Comparison of ENCODE assay signal across 13 cellular contexts in genomic region chr9:129335456-129336129, GRCh38.
DNase-seq lines count a peak whose midpoint lies in the region; ATAC-seq, FAIRE-seq and TF ChIP-seq lines count a peak whose summit lies in the region.
"Had no signal": no experiment of that assay in that cellular context is flagged by ENCODE, and none has a peak within 500 bp of the region (broad histone marks: within the 10 kb centered on the region; RNA-seq: fewer than 3 reads in every experiment).

No MANE protein-coding gene starts in this region.

- peaks cover 0 to 7% (median 3%) of the 10 kb centered on the region in 5 donors for H3K9me3 Mint-ChIP-seq in CD8-positive, alpha-beta memory T cell

- FAIRE-seq in kidney (lab: Jason Lieb, UNC) = no peak

- H3K27me3 ChIP-seq in CD8-positive, alpha-beta memory T cell (ENCODE audit: insufficient read depth, low read length, poor library complexity, severe bottlenecking) = no peaks in the 10 kb centered on the region
- H3K27me3 ChIP-seq in adipocyte (replicated peaks; ENCODE audit: control insufficient read depth, insufficient read depth, low read length) = no peaks in the 10 kb centered on the region
- peaks cover 0 to 7% (median 6%) of the 10 kb centered on the region in 3 donors for H3K27me3 ChIP-seq in skeletal muscle tissue (ENCODE audit: control insufficient read depth in 3 of 3, insufficient read depth in 3 of 3, low read length in 3 of 3)
- peaks cover 5% of the 10 kb centered on the region for H3K27me3 ChIP-seq in effector memory CD4-positive, alpha-beta T cell (replicated peaks; ENCODE audit: control insufficient read depth, insufficient read depth, low read length, poor library complexity, severe bottlenecking)

- in situ Hi-C loops in KBM-7 (cut with MboI; ENCODE audit: low pct_unique_long_range_greater_than_20kb, low sequenced_read_pairs) = no loop called here

- H3K9ac ChIP-seq in adipocyte (ENCODE audit: low read length) (peak overlapping the region; percentile 87), kidney (ENCODE audit: low read length in 2 of 2) (peak overlapping the region; percentile 29 to 73), skeletal muscle tissue (ENCODE audit: low read depth in 1 of 3, low read length in 3 of 3) (peak overlapping the region in 1 of 3 donors; percentile 10)

- H3K36me3 ChIP-seq in CD8-positive, alpha-beta memory T cell (ENCODE audit: insufficient read depth, low read length) = no peaks in the 10 kb centered on the region
- H3K36me3 ChIP-seq in adipocyte (ENCODE audit: control insufficient read depth, insufficient read depth, low read length, severe bottlenecking) = no peaks in the 10 kb centered on the region
- H3K36me3 ChIP-seq in kidney (ENCODE audit: control insufficient read depth in 1 of 2, insufficient read depth in 2 of 2, low read length in 2 of 2) = no peaks in the 10 kb centered on the region
- no peaks in the 10 kb centered on the region for H3K36me3 ChIP-seq in skeletal muscle tissue (ENCODE audit: control insufficient read depth in 3 of 3, insufficient read depth in 3 of 3, low read length in 3 of 3)
- no peaks in the 10 kb centered on the region for H3K36me3 ChIP-seq in effector memory CD4-positive, alpha-beta T cell (ENCODE audit: control insufficient read depth, insufficient read depth, low read length)

- no peak for TF ChIP-seq CTCF in kidney (IDR thresholded peaks at IDR 0.05; ENCODE audit: borderline replicate concordance, extremely low read depth, insufficient read depth)

- peaks cover 2 to 3% of the 10 kb centered on the region in 2 donors for H3K27me3 Mint-ChIP-seq in CD8-positive, alpha-beta memory T cell
- H3K27me3 Mint-ChIP-seq: activated CD4-positive, alpha-beta memory T cell treated with anti-CD3 and anti-CD28 coated beads for 36 hours had no signal

- H3K4me3 Mint-ChIP-seq in CD8-positive, alpha-beta memory T cell = peak overlapping the region in 4 of 7 donors; percentile 24 to 79 (median 61)
- H3K4me3 Mint-ChIP-seq: activated CD4-positive, alpha-beta memory T cell treated with anti-CD3 and anti-CD28 coated beads for 36 hours had no signal

- POLR2A ChIA-PET in CD8-positive, alpha-beta memory T cell (lab: Charles Lee) = interaction anchor here (0.6 kb wide), 1 partner anchor 17 kb away, joined by 4 read pairs; no protein-coding TSS in a partner anchor

- H3K4me1 Mint-ChIP-seq in CD8-positive, alpha-beta memory T cell = peaks cover 5 to 18% (median 6%) of the 10 kb centered on the region in 3 donors

- ATAC-seq in GM18870 (IDR thresholded peaks at IDR 0.05; ENCODE audit: unreplicated experiment) (no peak), GM18909 (IDR thresholded peaks at IDR 0.05; ENCODE audit: poor library complexity, unreplicated experiment) (no peak)

- H3K4me3 ChIP-seq in CD8-positive, alpha-beta memory T cell (ENCODE audit: low read length) = no peak overlapping the region
- H3K4me3 ChIP-seq in adipocyte (ENCODE audit: low read length) (no peak overlapping the region), kidney (ENCODE audit: low read length in 2 of 2) (no peak overlapping the region), skeletal muscle tissue (ENCODE audit: low read length in 3 of 3) (no peak overlapping the region)
- no peak overlapping the region for H3K4me3 ChIP-seq in effector memory CD4-positive, alpha-beta T cell (ENCODE audit: insufficient read depth, low read depth, low read length, poor library complexity, severe bottlenecking)

- CTCF ChIA-PET in CD8-positive, alpha-beta memory T cell (lab: Charles Lee) = interaction anchor here (1.5 kb wide), 2 partner anchors 15 to 161 kb away, joined by 4 read pairs; no protein-coding TSS in a partner anchor

- peaks cover 2% of the 10 kb centered on the region for H3K9me3 ChIP-seq in CD8-positive, alpha-beta memory T cell (ENCODE audit: low read length)
- H3K9me3 ChIP-seq in adipocyte (ENCODE audit: control insufficient read depth, low read length) = peaks cover 8% of the 10 kb centered on the region
- H3K9me3 ChIP-seq in kidney (ENCODE audit: control insufficient read depth in 1 of 2, low read length in 2 of 2) = peaks cover 0 to 7% of the 10 kb centered on the region in 2 donors
- peaks cover 4 to 5% (median 5%) of the 10 kb centered on the region in 3 donors for H3K9me3 ChIP-seq in skeletal muscle tissue (ENCODE audit: control insufficient read depth in 3 of 3, low read length in 3 of 3)
- H3K9me3 ChIP-seq in effector memory CD4-positive, alpha-beta T cell (ENCODE audit: control insufficient read depth, low read length) = no peaks in the 10 kb centered on the region

- H3K36me3 Mint-ChIP-seq in CD8-positive, alpha-beta memory T cell = peaks cover 0 to 4% (median 0%) of the 10 kb centered on the region in 3 donors
- H3K36me3 Mint-ChIP-seq: activated CD4-positive, alpha-beta memory T cell treated with anti-CD3 and anti-CD28 coated beads for 36 hours had no signal

- H3K4me1 ChIP-seq in CD8-positive, alpha-beta memory T cell (ENCODE audit: insufficient read depth, low read length) = peaks cover 27% of the 10 kb centered on the region
- H3K4me1 ChIP-seq in adipocyte (ENCODE audit: control insufficient read depth, insufficient read depth, low read length) (peaks cover 58% of the 10 kb centered on the region), kidney (ENCODE audit: control insufficient read depth in 1 of 2, insufficient read depth in 1 of 2, low read depth in 1 of 2, low read length in 2 of 2) (peaks cover 15 to 28% of the 10 kb centered on the region in 2 donors), skeletal muscle tissue (ENCODE audit: control insufficient read depth in 3 of 3, insufficient read depth in 3 of 3, low read length in 3 of 3) (peaks cover 32 to 43% (median 35%) of the 10 kb centered on the region in 3 donors)
- H3K4me1 ChIP-seq in effector memory CD4-positive, alpha-beta T cell (ENCODE audit: control insufficient read depth, insufficient read depth, low read length, poor library complexity, severe bottlenecking) = peaks cover 9% of the 10 kb centered on the region

- no peak overlapping the region for H3K27ac Mint-ChIP-seq in CD8-positive, alpha-beta memory T cell
- H3K27ac Mint-ChIP-seq: activated CD4-positive, alpha-beta memory T cell treated with anti-CD3 and anti-CD28 coated beads for 36 hours had no signal

- intact Hi-C loops in kidney (cut with DNase I) = no loop called here

- no peak overlapping the region for H3K27ac ChIP-seq in CD8-positive, alpha-beta memory T cell (ENCODE audit: low read depth, low read length)
- H3K27ac ChIP-seq in kidney (ENCODE audit: low read depth in 2 of 2, low read length in 2 of 2) = peak overlapping the region; percentile 89 to 92
- H3K27ac ChIP-seq in skeletal muscle tissue (ENCODE audit: low read depth, low read length) = peak overlapping the region; percentile 85
- H3K27ac ChIP-seq in effector memory CD4-positive, alpha-beta T cell (ENCODE audit: insufficient read depth, low read length, poor library complexity, severe bottlenecking) = no peak overlapping the region

- DNase-seq in CD8-positive, alpha-beta memory T cell = no peak
- DNase-seq in adipocyte (ENCODE audit: low read depth) (no peak), kidney (peak; percentile 81), KBM-7 (no peak)
- DNase-seq in effector memory CD4-positive, alpha-beta T cell = no peak
- DNase-seq: activated CD4-positive, alpha-beta memory T cell treated with anti-CD3 and anti-CD28 coated beads for 36 hours; cortex of kidney; DMS79; KG1; stimulated activated CD4-positive, alpha-beta T cell treated with anti-CD3 and anti-CD28 coated beads, Interleukin-2, amount 100 ng/mL, for 48 hours had no signal

Comparison
In these comparisons a context has a peak if more than half of its experiments do, and no peak if none do; other contexts are left out.
1. H3K27ac ChIP-seq: peak in kidney (2 of 2) and skeletal muscle tissue (single experiment); none in CD8-positive, alpha-beta memory T cell (single experiment) and effector memory CD4-positive, alpha-beta T cell (single experiment).